In genomic region chr2:31138037-31138962, GRCh38 we compare ENCODE assay signal across 8 cellular contexts.
A peak's percentile ranks its signal among the peaks of the same experiment; 100 is the strongest.
DNase-seq lines count a peak whose midpoint lies in the region; ATAC-seq and TF ChIP-seq lines count a peak whose summit lies in the region.

Gene GALNT14 (minus strand): TSS chr2:31138440. CDS start chr2:31138086, 354 bp downstream.

- peaks cover 0 to 20% of the 10 kb centered on the region in 2 donors for H3K4me1 ChIP-seq in muscle layer of duodenum (ENCODE audit: control insufficient read depth in 1 of 2, insufficient read depth in 2 of 2, low read length in 2 of 2)
- H3K4me1 ChIP-seq in stomach smooth muscle (ENCODE audit: control insufficient read depth, insufficient read depth, low read length), result peaks cover 17% of the 10 kb centered on the region

- H3K27ac ChIP-seq in muscle layer of duodenum (ENCODE audit: low read length) (no peak within 1 kb of the TSS), stomach smooth muscle (ENCODE audit: low read length) (no peak within 1 kb of the TSS)

- H3K4me3 ChIP-seq in fibroblast of mammary gland (ENCODE audit: control insufficient read depth, low read depth, low read length) (peak within 1 kb of the TSS; percentile 25), muscle layer of duodenum (ENCODE audit: low read depth in 1 of 2, low read length in 2 of 2) (peak within 1 kb of the TSS; percentile 33 to 76), stomach smooth muscle (ENCODE audit: low read length in 2 of 2) (peak within 1 kb of the TSS; percentile 44 to 73)

- TF ChIP-seq CTCF in AG09319 (IDR thresholded peaks at IDR 0.05; ENCODE audit: low read depth, low read length), result peak; percentile 81
- peak; percentile 31 for TF ChIP-seq CTCF in fibroblast of mammary gland (conservative IDR thresholded peaks at IDR 0.05; ENCODE audit: control insufficient read depth, insufficient read depth, low read depth, low read length)

- DNase-seq in AG09319 (ENCODE audit: extremely low read depth, low read depth) (peak; percentile 45), NAMALWA (ENCODE audit: low spot score) (peak; percentile 7), fibroblast of mammary gland (ENCODE audit: low read depth) (peak; percentile 25)
- DNase-seq in activated CD8-positive, alpha-beta memory T cell treated with anti-CD3 and anti-CD28 coated beads, Interleukin-2, amount 50 U/mL, for 4 hours, result peak; percentile 19
- DNase-seq in activated CD4-positive, CD25-positive, alpha-beta regulatory T cell (lab: John Stamatoyannopoulos, UW), result no peak

- ATAC-seq in GM18519 (IDR thresholded peaks at IDR 0.05; ENCODE audit: low FRiP score, unreplicated experiment), result peak; percentile 21

- H3K27me3 ChIP-seq in muscle layer of duodenum (ENCODE audit: low read depth, low read length) (peaks cover 28% of the 10 kb centered on the region), stomach smooth muscle (ENCODE audit: control insufficient read depth in 1 of 2, insufficient read depth in 2 of 2, low read length in 2 of 2) (peaks cover 31 to 44% of the 10 kb centered on the region in 2 donors)

- H3K36me3 ChIP-seq in muscle layer of duodenum (ENCODE audit: control insufficient read depth in 1 of 2, insufficient read depth in 2 of 2, low read length in 2 of 2) (no peaks in the 10 kb centered on the region), stomach smooth muscle (ENCODE audit: control insufficient read depth in 2 of 2, insufficient read depth in 2 of 2, low read length in 2 of 2) (no peaks in the 10 kb centered on the region)

- H3K9me3 ChIP-seq in muscle layer of duodenum (ENCODE audit: control insufficient read depth in 1 of 2, low read length in 2 of 2) (no peaks in the 10 kb centered on the region), stomach smooth muscle (ENCODE audit: control insufficient read depth in 2 of 2, low read length in 2 of 2) (no peaks in the 10 kb centered on the region)

- H3K9ac ChIP-seq in stomach smooth muscle (ENCODE audit: low read length in 2 of 2), result peak within 1 kb of the TSS in 1 of 2 donors; percentile 20

Comparison
In these comparisons a context has a peak if more than half of its experiments do, and no peak if none do; other contexts are left out.
1. DNase-seq: peak in AG09319 (single experiment), NAMALWA (single experiment), activated CD8-positive, alpha-beta memory T cell treated with anti-CD3 and anti-CD28 coated beads, Interleukin-2, amount 50 U/mL, for 4 hours (single experiment) and fibroblast of mammary gland (single experiment); none in activated CD4-positive, CD25-positive, alpha-beta regulatory T cell (0 of 4).
2. Peak in every context shown above with its lines, with median percentiles within 50 percentile points of each other: H3K4me3 ChIP-seq.